ENCODE assay signal across 9 cellular contexts in the genomic region with DNA sequence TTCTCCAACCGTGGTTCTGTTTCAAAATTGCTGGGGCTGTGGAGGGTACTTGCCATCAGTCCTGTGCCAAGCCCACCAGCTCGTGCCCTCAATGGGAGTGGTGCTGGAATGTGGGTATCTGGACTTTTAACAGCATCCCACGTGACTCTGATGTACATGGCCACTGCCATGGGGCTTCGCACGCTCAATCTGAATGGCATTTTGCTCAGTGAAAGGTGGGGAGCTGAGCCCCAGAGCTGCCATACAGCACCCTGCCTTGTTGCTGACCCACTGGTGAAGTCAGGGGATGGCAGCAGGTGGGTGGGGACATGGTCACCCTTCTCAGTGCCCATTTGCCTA. TPM values are rescaled to one million over a fixed set of nuclear protein-coding genes. Genes with fewer than 3 reads are reported as not detected.
A peak's percentile ranks its signal among the peaks of the same experiment; 100 is the strongest.
DNase-seq lines count a peak whose midpoint lies in the region; ATAC-seq lines count a peak whose summit lies in the region.
"Had no signal": no experiment of that assay in that cellular context is flagged by ENCODE, and none has a peak within 500 bp of the region (broad histone marks: within the 10 kb centered on the region; RNA-seq: fewer than 3 reads in every experiment).

No MANE protein-coding gene starts in this region.

- intact Hi-C loops in Right ventricle myocardium superior (cut with DNase I): no loop called here
- intact Hi-C loops in cardiac septum (cut with DNase I): no loop called here
- intact Hi-C loops in naive thymus-derived CD4-positive, alpha-beta T cell (cut with micrococcal nuclease): loop anchor here in 1 of 2 donors (2.0 kb wide), 1 partner anchor 33 kb away; no protein-coding TSS in a partner anchor
- intact Hi-C loops in aorta (cut with DNase I): loop anchor here in 1 of 2 donors (5.0 kb wide), 1 partner anchor 62 kb away; no protein-coding TSS in a partner anchor

- H3K36me3 Mint-ChIP-seq in naive thymus-derived CD4-positive, alpha-beta T cell: peaks cover 0 to 2% (median 0%) of the 10 kb centered on the region in 5 donors

- ATAC-seq in Right ventricle myocardium superior (ENCODE audit: poor library complexity) (no peak), aorta (ENCODE audit: low FRiP score) (no peak), HG03159 (IDR thresholded peaks at IDR 0.05; ENCODE audit: unreplicated experiment) (no peak)
- no peak for ATAC-seq in naive thymus-derived CD4-positive, alpha-beta T cell

- POLR2A ChIA-PET in naive thymus-derived CD4-positive, alpha-beta T cell (lab: Charles Lee): no interaction called here

- H3K9me3 Mint-ChIP-seq in naive thymus-derived CD4-positive, alpha-beta T cell: peaks cover 0 to 1% (median 0%) of the 10 kb centered on the region in 11 donors

- H3K4me3 ChIP-seq in naive thymus-derived CD4-positive, alpha-beta T cell (ENCODE audit: low read length): no peak overlapping the region
- H3K4me3 ChIP-seq in aorta (ENCODE audit: low read length in 2 of 2): no peak overlapping the region

- H3K4me1 ChIP-seq in naive thymus-derived CD4-positive, alpha-beta T cell (ENCODE audit: control insufficient read depth in 2 of 2, insufficient read depth in 2 of 2, low read length in 2 of 2): peaks cover 0 to 20% of the 10 kb centered on the region in 2 donors
- H3K4me1 ChIP-seq in aorta (ENCODE audit: control insufficient read depth in 1 of 2, insufficient read depth in 2 of 2, low read length in 2 of 2): peaks cover 0 to 3% of the 10 kb centered on the region in 2 donors

- WGBS in aorta, 2 donors: 8 to 19% methylated on average over 5 of the region's 5 CpGs

- H3K4me1 Mint-ChIP-seq in naive thymus-derived CD4-positive, alpha-beta T cell: peaks cover 13 to 25% (median 18%) of the 10 kb centered on the region in 7 donors

- DNase-seq in Right ventricle myocardium superior: peak; percentile 35
- DNase-seq in cardiac septum (ENCODE audit: low spot score): no peak
- DNase-seq in caudate nucleus (lab: John Stamatoyannopoulos, UW): no peak
- peak in 1 of 9 donors; percentile 15 for DNase-seq in naive thymus-derived CD4-positive, alpha-beta T cell
- DNase-seq in aorta: no peak
- DNase-seq in NOMO-1 treated with DMSO at 0.1 percent for 48 hours (lab: John Stamatoyannopoulos, UW; ENCODE audit: unreplicated experiment): no peak
- DNase-seq in NCI-H774 (lab: John Stamatoyannopoulos, UW): no peak

- no peaks in the 10 kb centered on the region for H3K27me3 ChIP-seq in naive thymus-derived CD4-positive, alpha-beta T cell (ENCODE audit: control insufficient read depth in 2 of 2, insufficient read depth in 2 of 2, low read length in 2 of 2)
- H3K27me3 ChIP-seq in aorta (ENCODE audit: control insufficient read depth in 1 of 2, insufficient read depth in 2 of 2, low read length in 1 of 2): no peaks in the 10 kb centered on the region
- H3K27me3 ChIP-seq: BE2C had no signal

- H3K36me3 ChIP-seq in naive thymus-derived CD4-positive, alpha-beta T cell (ENCODE audit: control insufficient read depth in 2 of 3, insufficient read depth in 3 of 3, low read length in 3 of 3): no peaks in the 10 kb centered on the region
- H3K36me3 ChIP-seq in aorta (ENCODE audit: control insufficient read depth in 1 of 2, insufficient read depth in 2 of 2, low read length in 1 of 2): no peaks in the 10 kb centered on the region
- H3K36me3 ChIP-seq: BE2C had no signal

- peak overlapping the region; percentile 79 to 97 (median 86) for H3K4me3 Mint-ChIP-seq in naive thymus-derived CD4-positive, alpha-beta T cell

- no peaks in the 10 kb centered on the region for H3K9me3 ChIP-seq in naive thymus-derived CD4-positive, alpha-beta T cell (ENCODE audit: control insufficient read depth in 2 of 3, low read length in 3 of 3)
- H3K9me3 ChIP-seq in aorta (ENCODE audit: control insufficient read depth, low read length): no peaks in the 10 kb centered on the region
- H3K9me3 ChIP-seq: BE2C had no signal

- H3K27ac ChIP-seq in caudate nucleus (ENCODE audit: low read depth, low read length): peak overlapping the region; percentile 11
- no peak overlapping the region for H3K27ac ChIP-seq in naive thymus-derived CD4-positive, alpha-beta T cell (ENCODE audit: low read depth, low read length)
- H3K27ac ChIP-seq in aorta (ENCODE audit: low read depth in 1 of 2, low read length in 2 of 2): peak overlapping the region; percentile 36 to 38

- H3K27ac Mint-ChIP-seq in naive thymus-derived CD4-positive, alpha-beta T cell: peak overlapping the region in 6 of 9 donors; percentile 10 to 91 (median 38)

- peaks cover 0 to 41% (median 6%) of the 10 kb centered on the region in 5 donors for H3K27me3 Mint-ChIP-seq in naive thymus-derived CD4-positive, alpha-beta T cell

- CTCF ChIA-PET in naive thymus-derived CD4-positive, alpha-beta T cell (lab: Charles Lee): no interaction called here

RNA-seq across cellular contexts. Expression of a gene that starts 16.6 kb away (rescaled TPM):
- total RNA-seq in Right ventricle myocardium superior (645 TPM), cardiac septum (829 TPM), aorta (100 to 1,000 TPM; 327 to 478 TPM)
- under 1 TPM in 4 of 5 experiments, not detected in 1; 0.07 to 0.59 (median 0.12) TPM for total RNA-seq in naive thymus-derived CD4-positive, alpha-beta T cell
- not detected for polyA plus RNA-seq in naive thymus-derived CD4-positive, alpha-beta T cell
- 100 to 1,000 TPM; 228 to 486 TPM for polyA plus RNA-seq in aorta

RNA-seq across cellular contexts. Expression of a gene that starts 37.2 kb away (rescaled TPM):
- total RNA-seq in Right ventricle myocardium superior (4.0 TPM), cardiac septum (10.0 TPM), aorta (10 to 100 TPM in 1 of 2 donors, 1 to 10 TPM in 1; 2.5 to 14.1 TPM)
- total RNA-seq in naive thymus-derived CD4-positive, alpha-beta T cell: not detected
- under 1 TPM in 1 of 2 donors, not detected in 1; 0.15 TPM for polyA plus RNA-seq in naive thymus-derived CD4-positive, alpha-beta T cell
- polyA plus RNA-seq in aorta: 1 to 10 TPM; 2.0 to 2.8 TPM

Comparison
In these comparisons a context has a peak if more than half of its experiments do, and no peak if none do; other contexts are left out.
1. RNA of a gene that starts 16.6 kb away (total RNA-seq): 829 TPM in cardiac septum (single experiment), 645 TPM in Right ventricle myocardium superior (single experiment) and 327 to 478 TPM in aorta; 0.07 to 0.59 TPM in naive thymus-derived CD4-positive, alpha-beta T cell; every median in the first group is over 100 times any median in the second.